In the genomic region with DNA sequence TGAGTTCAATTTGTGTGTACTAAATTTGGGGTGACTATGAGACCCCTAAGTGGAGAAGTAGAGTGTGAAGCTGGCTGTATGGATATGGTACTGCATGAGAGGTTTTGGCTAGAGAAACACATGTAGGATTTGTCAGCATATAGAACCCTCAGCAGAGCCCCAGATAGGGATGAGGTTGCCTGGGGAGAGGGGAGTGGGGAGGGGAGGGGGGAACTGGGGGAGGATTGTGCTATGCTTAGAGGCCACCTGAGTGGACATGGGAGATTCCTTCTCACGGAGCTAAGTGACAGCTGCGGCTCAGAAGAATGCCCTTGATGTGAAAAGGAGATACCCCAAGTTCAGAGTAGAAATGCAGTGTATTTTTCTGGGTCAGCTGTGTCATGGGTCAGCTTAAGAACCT, we compare ENCODE assay signal across 14 cellular contexts. TPM values are rescaled to one million over a fixed set of nuclear protein-coding genes. Genes with fewer than 3 reads are reported as not detected.
DNase-seq lines count a peak whose midpoint lies in the region; ATAC-seq and TF ChIP-seq lines count a peak whose summit lies in the region.
"Had no signal": no experiment of that assay in that cellular context is flagged by ENCODE, and none has a peak within 500 bp of the region (broad histone marks: within the 10 kb centered on the region; RNA-seq: fewer than 3 reads in every experiment).

No MANE protein-coding gene starts in this region.

- H3K9me2 ChIP-seq in PC-9 (ENCODE audit: insufficient read depth): no peaks in the 10 kb centered on the region

- no peaks in the 10 kb centered on the region for H3K23me2 ChIP-seq in H9 (ENCODE audit: insufficient read length, low read depth, low read length, poor library complexity, severe bottlenecking)

- H3K36me3 ChIP-seq in WERI-Rb-1: no peaks in the 10 kb centered on the region
- peaks cover 0 to 49% (median 27%) of the 10 kb centered on the region in 4 donors for H3K36me3 ChIP-seq in esophagus muscularis mucosa
- no peaks in the 10 kb centered on the region for H3K36me3 ChIP-seq in prostate gland
- no peaks in the 10 kb centered on the region for H3K36me3 ChIP-seq in PC-9 (ENCODE audit: low read depth)

- H2AFZ ChIP-seq in H9 (ENCODE audit: low read length): no peak overlapping the region
- H2AFZ ChIP-seq in PC-9: no peak overlapping the region
- H2AFZ ChIP-seq: GM23338 had no signal

- TF ChIP-seq EP300 in esophagus muscularis mucosa (IDR thresholded peaks at IDR 0.05): no peak

- no TSS peak for BruUV-seq in PC-9 (replicated peaks; lab: Mats Ljungman, UMichigan)

- H3K4me3 ChIP-seq in WERI-Rb-1 (ENCODE audit: low read depth, low read length): no peak overlapping the region
- H3K4me3 ChIP-seq in esophagus muscularis mucosa: no peak overlapping the region
- H3K4me3 ChIP-seq in prostate gland: no peak overlapping the region
- H3K4me3 ChIP-seq in PC-9: no peak overlapping the region
- H3K4me3 ChIP-seq: GM12878, GM23338 had no signal

- H3K4me1 Mint-ChIP-seq in H9: no peaks in the 10 kb centered on the region
- H3K4me1 Mint-ChIP-seq: GM23338 had no signal

- no peak for ATAC-seq in GM21528 (IDR thresholded peaks at IDR 0.05; ENCODE audit: low FRiP score, unreplicated experiment)
- ATAC-seq: GM12878, GM23338 had no signal

- H2BK120ac ChIP-seq in H9 (ENCODE audit: low read depth, low read length, poor library complexity, severe bottlenecking): no peak overlapping the region

- peak overlapping the region; percentile 52 for H3K27ac ChIP-seq in WERI-Rb-1
- no peak overlapping the region for H3K27ac ChIP-seq in esophagus muscularis mucosa (replicated peaks in 1 of 4)
- H3K27ac ChIP-seq in prostate gland: peak overlapping the region; percentile 28 to 50
- no peak overlapping the region for H3K27ac ChIP-seq in H9 (ENCODE audit: insufficient read length, low read depth, low read length)
- H3K27ac ChIP-seq in PC-9: no peak overlapping the region

- H3K4me2 ChIP-seq in H9 (ENCODE audit: insufficient read depth, insufficient read length, low read length) (no peak overlapping the region), PC-9 (no peak overlapping the region)
- H3K4me2 ChIP-seq: GM23338 had no signal

- peaks cover 7% of the 10 kb centered on the region; the same call in 1 of the 2 replicates for H3F3A ChIP-seq in PC-9 (ENCODE audit: insufficient read depth, low read depth)

- no peak overlapping the region for H3K4me3 Mint-ChIP-seq in H9
- H3K4me3 Mint-ChIP-seq: B cell; CD4-positive, alpha-beta T cell; GM23338 had no signal

- POLR2A ChIA-PET in PC-9 (lab: Charles Lee; ENCODE audit: unreplicated experiment): no interaction called here

- H2BK5ac ChIP-seq in H9 (ENCODE audit: insufficient read length, low read length): no peak overlapping the region

- intact Hi-C loops in esophagus muscularis mucosa (cut with DNase I): loop anchor here (10.0 kb wide), 1 partner anchor 444 kb away; no protein-coding TSS in a partner anchor
- intact Hi-C loops in prostate gland (cut with DNase I): loop anchor here (5.0 kb wide), 1 partner anchor 442 kb away; no protein-coding TSS in a partner anchor
- intact Hi-C loops in PC-9 (cut with micrococcal nuclease; ENCODE audit: unreplicated experiment): loop anchor here (10.0 kb wide), 1 partner anchor 354 kb away; a partner anchor contains a TSS

- H3K9me3 Mint-ChIP-seq in H9: no peaks in the 10 kb centered on the region
- H3K9me3 Mint-ChIP-seq: CD4-positive, alpha-beta T cell; GM23338 had no signal

- no peak overlapping the region for H3K56ac ChIP-seq in H9 (ENCODE audit: insufficient read length, low read depth, low read length)

- no peak overlapping the region for H3K4ac ChIP-seq in H9 (ENCODE audit: low read depth, low read length)

- no peak overlapping the region for H3T11ph ChIP-seq in H9 (ENCODE audit: low read length)

- H2BK12ac ChIP-seq in H9 (ENCODE audit: insufficient read length, low read depth, low read length): no peak overlapping the region

- no peaks in the 10 kb centered on the region for H3K79me1 ChIP-seq in H9 (ENCODE audit: insufficient read depth, low read depth, low read length, poor library complexity, severe bottlenecking)

- H2AK5ac ChIP-seq in H9 (ENCODE audit: insufficient read length, low read length): no peak overlapping the region

- H3K18ac ChIP-seq in H9 (ENCODE audit: insufficient read length, low read depth, low read length): no peak overlapping the region

- TF ChIP-seq CTCF in WERI-Rb-1 (IDR thresholded peaks at IDR 0.05; ENCODE audit: low read depth, low read length) (no peak), esophagus muscularis mucosa (IDR thresholded peaks at IDR 0.05) (no peak), prostate gland (IDR thresholded peaks at IDR 0.05) (no peak), H9 (conservative IDR thresholded peaks at IDR 0.05) (no peak), PC-9 (conservative IDR thresholded peaks at IDR 0.05) (no peak)

- H4K91ac ChIP-seq in H9 (ENCODE audit: insufficient read length, low read depth, low read length): no peak overlapping the region

- no peaks in the 10 kb centered on the region for H3K27me3 ChIP-seq in WERI-Rb-1 (ENCODE audit: insufficient read depth, low read depth, severe bottlenecking)
- H3K27me3 ChIP-seq in esophagus muscularis mucosa: no peaks in the 10 kb centered on the region
- no peaks in the 10 kb centered on the region for H3K27me3 ChIP-seq in prostate gland (replicated peaks; ENCODE audit: insufficient read depth)
- H3K27me3 ChIP-seq in H9 (ENCODE audit: insufficient read depth, low read length): no peaks in the 10 kb centered on the region
- no peaks in the 10 kb centered on the region for H3K27me3 ChIP-seq in PC-9 (ENCODE audit: insufficient read depth, low read depth)

- no peaks in the 10 kb centered on the region for H3K36me3 Mint-ChIP-seq in H9 (ENCODE audit: insufficient read depth in 1 of 3, low read depth in 3 of 3)

- DNase-seq in WERI-Rb-1 (peak; percentile 61), esophagus muscularis mucosa (ENCODE audit: extremely low spot score) (peak; percentile 39), prostate gland (ENCODE audit: low spot score) (no peak), H9 (no peak), PC-9 (no peak), kidney glomerular epithelial cell (lab: John Stamatoyannopoulos, UW) (no peak)
- DNase-seq: C1 segment of cervical spinal cord; CD4-positive, alpha-beta T cell; DMS79; H7 had no signal

- no peak overlapping the region for H3K14ac ChIP-seq in H9 (ENCODE audit: insufficient read depth, low read length)

- H3K4me1 ChIP-seq in esophagus muscularis mucosa: peaks cover 15 to 25% (median 20%) of the 10 kb centered on the region in 4 donors
- H3K4me1 ChIP-seq in prostate gland (replicated peaks): peaks cover 29% of the 10 kb centered on the region
- H3K4me1 ChIP-seq in H9 (ENCODE audit: insufficient read depth, low read length): no peaks in the 10 kb centered on the region
- H3K4me1 ChIP-seq in PC-9 (replicated peaks; ENCODE audit: insufficient read depth): no peaks in the 10 kb centered on the region; the same call in 1 of the 2 replicates

- H3K9me3 ChIP-seq in WERI-Rb-1 (ENCODE audit: severe bottlenecking) (no peaks in the 10 kb centered on the region), esophagus muscularis mucosa (no peaks in the 10 kb centered on the region), prostate gland (no peaks in the 10 kb centered on the region), H9 (ENCODE audit: control insufficient read depth, low read depth, low read length) (no peaks in the 10 kb centered on the region), PC-9 (ENCODE audit: insufficient read depth, low read depth) (no peaks in the 10 kb centered on the region)

- TF ChIP-seq POLR2A in esophagus muscularis mucosa (IDR thresholded peaks at IDR 0.05; ENCODE audit: low read depth) (no peak), prostate gland (IDR thresholded peaks at IDR 0.05) (no peak)

- no peaks in the 10 kb centered on the region for H3K27me3 Mint-ChIP-seq in H9 (ENCODE audit: low read depth)
- H3K27me3 Mint-ChIP-seq: B cell; CD4-positive, alpha-beta T cell had no signal

- H3K9ac ChIP-seq in H9 (ENCODE audit: extremely low read depth, insufficient read length, low read length): no peak overlapping the region

- no peaks in the 10 kb centered on the region for H3K79me2 ChIP-seq in H9 (ENCODE audit: insufficient read depth, low read length)
- H3K79me2 ChIP-seq in PC-9 (ENCODE audit: low read depth): peaks cover 16% of the 10 kb centered on the region

- WGBS in esophagus muscularis mucosa: 95% methylated on average over 2 of the region's 2 CpGs
- 81% methylated on average over 2 of the region's 2 CpGs for WGBS in prostate gland
- no CpG with 5 or more reads among the region's 2 CpGs for WGBS in H9 (ENCODE audit: extremely low coverage, insufficient read length, low lambda C conversion rate)

- no peak overlapping the region for H4K8ac ChIP-seq in H9 (replicated peaks; ENCODE audit: insufficient read length, low read depth, low read length)

- H4K20me1 ChIP-seq in H9 (ENCODE audit: control insufficient read depth, insufficient read depth, insufficient read length) (no peaks in the 10 kb centered on the region), PC-9 (ENCODE audit: insufficient read depth) (no peaks in the 10 kb centered on the region)

- no peak overlapping the region for H3K27ac Mint-ChIP-seq in H9
- H3K27ac Mint-ChIP-seq: B cell; CD4-positive, alpha-beta T cell; GM23338 had no signal

- no peak overlapping the region for H2BK15ac ChIP-seq in H9 (ENCODE audit: low read depth, low read length)

- CTCF ChIA-PET in PC-9 (lab: Charles Lee): interaction anchor here (0.9 kb wide), 1 partner anchor 200 kb away, joined by 3 read pairs; no protein-coding TSS in a partner anchor

- no peak overlapping the region for H4K5ac ChIP-seq in H9 (ENCODE audit: insufficient read length, low read depth, low read length)

- no peak overlapping the region for H3K23ac ChIP-seq in H9 (ENCODE audit: insufficient read length, low read depth, low read length)

- H2BK20ac ChIP-seq in H9 (ENCODE audit: low read depth, low read length, poor library complexity, severe bottlenecking): no peak overlapping the region

RNA-seq across cellular contexts. Expression of a gene that starts 11.2 kb away (rescaled TPM):
- total RNA-seq in esophagus muscularis mucosa (1 to 10 TPM; 6.2 to 8.8 (median 7.5) TPM), prostate gland (10 to 100 TPM; 26.2 to 37.5 TPM), H9 (2021) (3.4 and 3.9 TPM in 2 replicates), PC-9 (2021) (13.5 and 15.2 TPM in 2 replicates)

Comparison
In these comparisons a context has a peak if more than half of its experiments do, and no peak if none do; other contexts are left out.
1. DNase-seq: peak in WERI-Rb-1 (single experiment) and esophagus muscularis mucosa (single experiment); none in prostate gland (single experiment), H9 (single experiment), PC-9 (0 of 2) and kidney glomerular epithelial cell (single experiment).
2. H3K27ac ChIP-seq: peak in WERI-Rb-1 (single experiment) and prostate gland (2 of 2); none in esophagus muscularis mucosa (0 of 4), H9 (single experiment) and PC-9 (single experiment).